In the genomic region with DNA sequence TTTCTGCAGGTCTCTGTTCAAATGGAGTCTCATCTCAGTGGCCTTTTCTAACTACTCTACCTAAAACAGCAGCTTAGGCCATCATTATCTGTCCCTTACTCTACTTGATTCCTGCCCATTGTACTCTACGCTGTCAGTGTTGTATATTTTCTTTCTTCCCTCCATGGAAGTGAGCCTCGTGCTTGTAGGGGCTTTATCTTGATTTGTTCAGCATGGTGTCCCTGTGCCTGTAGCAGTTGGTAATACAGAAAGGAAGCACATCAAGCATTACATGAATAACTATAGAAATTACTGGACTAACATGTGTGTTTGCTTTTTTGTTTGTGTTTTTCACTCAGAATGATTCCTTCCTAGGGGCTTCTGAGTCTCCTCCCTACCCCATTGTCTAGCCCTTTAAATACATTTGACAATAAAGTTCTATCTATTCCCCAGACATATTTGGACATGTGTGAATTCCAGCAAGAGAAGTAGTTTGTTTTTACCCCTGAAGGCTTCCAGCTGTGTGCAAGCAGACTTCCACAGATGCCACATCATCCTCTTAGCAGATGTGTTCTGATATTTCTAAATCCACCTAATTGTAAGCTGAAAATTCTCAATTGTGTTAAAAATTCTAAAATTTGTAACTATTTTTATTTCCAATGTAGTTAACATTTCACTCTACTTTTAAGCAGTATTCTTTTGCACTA, we compare ENCODE assay signal across 26 cellular contexts.
"Had no signal": no experiment of that assay in that cellular context is flagged by ENCODE, and none has a peak within 500 bp of the region (broad histone marks: within the 10 kb centered on the region; RNA-seq: fewer than 3 reads in every experiment).

No MANE protein-coding gene starts in this region.

- H3K27ac ChIP-seq: adrenal gland, cardiac muscle cell, esophagus muscularis mucosa, heart left ventricle, ovary, psoas muscle, SJSA1, stomach had no signal

- H3K27ac Mint-ChIP-seq: activated B cell treated with CpG ODN at 0.5 μM for 24 hours; activated CD8-positive, alpha-beta T cell treated with anti-CD3 and anti-CD28 coated beads, Interleukin-2, amount 10 ng/mL, durations not matched to agents 7 days and 5 days; activated naive CD4-positive, alpha-beta T cell treated with anti-CD3 and anti-CD28 coated beads, Interleukin-2, amount 10 ng/mL, durations not matched to agents 7 days and 5 days; activated T-cell treated with anti-CD3 and anti-CD28 coated beads, Interleukin-2, amount 50 U/mL, for 24 hours; stimulated activated effector memory CD8-positive, alpha-beta T cell treated with anti-CD3 and anti-CD28 coated beads, Interleukin-12 subunit alpha, Interleukin-12 subunit beta, amount 100 ng/mL, for 72 hours; T-cell had no signal

- DNase-seq: activated B cell treated with CpG ODN at 0.5 μM for 24 hours; activated CD4-positive, alpha-beta T cell treated with anti-CD3 and anti-CD28 coated beads for 48 hours; activated CD8-positive, alpha-beta T cell treated with anti-CD3 and anti-CD28 coated beads, Interleukin-2, amount 10 ng/mL, durations not matched to agents 7 days and 5 days; activated naive CD4-positive, alpha-beta T cell treated with anti-CD3 and anti-CD28 coated beads, Interleukin-2, amount 10 ng/mL, durations not matched to agents 7 days and 5 days; activated T-cell treated with anti-CD3 and anti-CD28 coated beads, Interleukin-2, amount 50 U/mL, for 24 hours; adrenal gland; dermis blood vessel endothelial cell; effector memory CD4-positive, alpha-beta T cell; heart left ventricle; kidney; midbrain; ovary; psoas muscle; right cardiac atrium; stimulated activated CD4-positive, alpha-beta T cell treated with anti-CD3 and anti-CD28 coated beads, Interleukin-4, amount 100 ng/mL, for 24 hours; stomach; T-cell; T-helper 9 cell; trophoblast cell had no signal

- ATAC-seq: activated CD8-positive, alpha-beta T cell treated with anti-CD3 and anti-CD28 coated beads, Interleukin-2, amount 10 ng/mL, durations not matched to agents 7 days and 5 days; heart left ventricle; left lobe of liver; psoas muscle; stimulated activated effector memory CD8-positive, alpha-beta T cell treated with anti-CD3 and anti-CD28 coated beads, Interleukin-12 subunit alpha, Interleukin-12 subunit beta, amount 100 ng/mL, for 72 hours; T-cell had no signal

- H3K36me3 Mint-ChIP-seq: activated naive CD4-positive, alpha-beta T cell treated with anti-CD3 and anti-CD28 coated beads, Interleukin-2, amount 10 ng/mL, durations not matched to agents 7 days and 5 days; stimulated activated effector memory CD8-positive, alpha-beta T cell treated with anti-CD3 and anti-CD28 coated beads, Interleukin-12 subunit alpha, Interleukin-12 subunit beta, amount 100 ng/mL, for 72 hours; T-cell had no signal

- H3K4me1 Mint-ChIP-seq: activated B cell treated with CpG ODN at 0.5 μM for 24 hours; activated naive CD4-positive, alpha-beta T cell treated with anti-CD3 and anti-CD28 coated beads, Interleukin-2, amount 10 ng/mL, durations not matched to agents 7 days and 5 days; neural crest cell; stimulated activated effector memory CD8-positive, alpha-beta T cell treated with anti-CD3 and anti-CD28 coated beads, Interleukin-12 subunit alpha, Interleukin-12 subunit beta, amount 100 ng/mL, for 72 hours; T-cell had no signal

- H3K4me2 ChIP-seq: smooth muscle cell had no signal

- H3K27me3 Mint-ChIP-seq: activated T-cell treated with anti-CD3 and anti-CD28 coated beads, Interleukin-2, amount 50 U/mL, for 24 hours had no signal

- H3K4me3 ChIP-seq: adrenal gland, cardiac muscle cell, esophagus muscularis mucosa, heart left ventricle, ovary, psoas muscle, SJSA1, smooth muscle cell, stomach had no signal

- H3K4me3 Mint-ChIP-seq: activated B cell treated with CpG ODN at 0.5 μM for 24 hours; activated CD8-positive, alpha-beta T cell treated with anti-CD3 and anti-CD28 coated beads, Interleukin-2, amount 10 ng/mL, durations not matched to agents 7 days and 5 days; activated naive CD4-positive, alpha-beta T cell treated with anti-CD3 and anti-CD28 coated beads, Interleukin-2, amount 10 ng/mL, durations not matched to agents 7 days and 5 days; activated T-cell treated with anti-CD3 and anti-CD28 coated beads, Interleukin-2, amount 50 U/mL, for 24 hours; neural crest cell; stimulated activated effector memory CD8-positive, alpha-beta T cell treated with anti-CD3 and anti-CD28 coated beads, Interleukin-12 subunit alpha, Interleukin-12 subunit beta, amount 100 ng/mL, for 72 hours; T-cell had no signal

- H3K4me1 ChIP-seq: adrenal gland, esophagus muscularis mucosa, heart left ventricle, psoas muscle, SJSA1, stomach had no signal

- H3K27me3 ChIP-seq: adrenal gland, cardiac muscle cell, ovary, SJSA1 had no signal

- H3K9me3 Mint-ChIP-seq: activated B cell treated with CpG ODN at 0.5 μM for 24 hours; activated naive CD4-positive, alpha-beta T cell treated with anti-CD3 and anti-CD28 coated beads, Interleukin-2, amount 10 ng/mL, durations not matched to agents 7 days and 5 days; activated T-cell treated with anti-CD3 and anti-CD28 coated beads, Interleukin-2, amount 50 U/mL, for 24 hours; stimulated activated effector memory CD8-positive, alpha-beta T cell treated with anti-CD3 and anti-CD28 coated beads, Interleukin-12 subunit alpha, Interleukin-12 subunit beta, amount 100 ng/mL, for 72 hours; T-cell had no signal

- H3K36me3 ChIP-seq: adrenal gland, cardiac muscle cell, esophagus muscularis mucosa, heart left ventricle, ovary, SJSA1, stomach had no signal

- H3K9me3 ChIP-seq: adrenal gland, esophagus muscularis mucosa, heart left ventricle, ovary, psoas muscle, SJSA1, stomach had no signal
